ENCODE assay signal across 29 cellular contexts in the genomic region with DNA sequence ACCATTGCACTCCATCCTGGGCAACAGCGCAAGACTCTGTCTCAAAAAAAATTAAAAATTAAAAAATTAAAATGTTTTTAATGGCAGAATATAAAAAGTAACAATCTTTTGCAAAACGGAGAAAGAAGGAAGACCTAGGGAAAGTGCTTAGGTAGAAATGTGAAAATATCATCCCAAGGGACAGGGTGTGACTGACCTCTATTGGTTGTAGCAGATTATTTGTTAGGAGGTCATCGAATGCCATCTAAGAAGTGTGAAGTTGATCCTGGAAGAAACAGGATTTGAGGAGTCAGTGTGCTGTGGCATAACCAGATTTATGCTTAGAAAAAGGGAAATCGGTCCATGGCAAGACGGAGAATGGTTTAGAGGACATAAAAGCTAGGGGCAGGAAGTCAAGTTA. TPM values are rescaled to one million over a fixed set of nuclear protein-coding genes. Genes with fewer than 3 reads are reported as not detected.
A peak's percentile ranks its signal among the peaks of the same experiment; 100 is the strongest.
DNase-seq lines count a peak whose midpoint lies in the region; ATAC-seq, FAIRE-seq and TF ChIP-seq lines count a peak whose summit lies in the region.
"Had no signal": no experiment of that assay in that cellular context is flagged by ENCODE, and none has a peak within 500 bp of the region (broad histone marks: within the 10 kb centered on the region; RNA-seq: fewer than 3 reads in every experiment).

No MANE protein-coding gene starts in this region.

- H3K9ac ChIP-seq in SK-N-SH, result no peak overlapping the region
- H3K9ac ChIP-seq in GM12878 (ENCODE audit: control insufficient read depth, insufficient read depth, low read length), result no peak overlapping the region

- intact Hi-C loops in GM12878 (cut with micrococcal nuclease; ENCODE audit: unreplicated experiment), result no loop called here
- intact Hi-C loops in PC-9 (cut with micrococcal nuclease; ENCODE audit: unreplicated experiment), result no loop called here

- H3K36me3 Mint-ChIP-seq in type B pancreatic cell, result peaks cover 3% of the 10 kb centered on the region
- H3K36me3 Mint-ChIP-seq: natural killer cell had no signal

- no peak overlapping the region for H3K4me3 ChIP-seq in SK-N-SH (ENCODE audit: low read depth in 2 of 2, low read length in 1 of 2)
- H3K4me3 ChIP-seq in GM12878, result no peak overlapping the region
- H3K4me3 ChIP-seq in PC-9, result no peak overlapping the region
- H3K4me3 ChIP-seq: thoracic aorta, uterus had no signal

- H3K27ac Mint-ChIP-seq in type B pancreatic cell, result no peak overlapping the region
- H3K27ac Mint-ChIP-seq: activated naive CD8-positive, alpha-beta T cell treated with anti-CD3 and anti-CD28 coated beads, Interleukin-2, amount 50 U/mL, for 24 hours; natural killer cell; T-helper 17 cell had no signal

- no peaks in the 10 kb centered on the region for H3K9me2 ChIP-seq in SK-N-SH
- H3K9me2 ChIP-seq in PC-9 (ENCODE audit: insufficient read depth), result no peaks in the 10 kb centered on the region

- no peak overlapping the region for H3K27ac ChIP-seq in SK-N-SH (ENCODE audit: low read depth in 2 of 2, low read length in 1 of 2)
- H3K27ac ChIP-seq in GM12878 (ENCODE audit: control insufficient read depth, insufficient read depth), result no peak overlapping the region
- no peak overlapping the region for H3K27ac ChIP-seq in PC-9
- H3K27ac ChIP-seq: thoracic aorta, uterus had no signal

- H3K79me2 ChIP-seq in SK-N-SH (ENCODE audit: insufficient read depth), result no peaks in the 10 kb centered on the region
- no peaks in the 10 kb centered on the region for H3K79me2 ChIP-seq in GM12878 (ENCODE audit: control insufficient read depth, insufficient read depth, low read length)
- no peaks in the 10 kb centered on the region for H3K79me2 ChIP-seq in PC-9 (ENCODE audit: low read depth)

- RAD21 ChIA-PET in GM12878 (lab: Charles Lee; ENCODE audit: unreplicated experiment), result interaction anchor here (0.9 to 2.2 kb wide), 6 partner anchors 10 to 416 kb away, joined by 3 to 7 read pairs (median 4); a partner anchor contains a TSS

- no peak for DNase-seq in SK-N-SH
- no peak for DNase-seq in GM12878 (ENCODE audit: low read depth, low spot score)
- DNase-seq in type B pancreatic cell (ENCODE audit: extremely low spot score, unreplicated experiment), result no peak
- DNase-seq in PC-9, result no peak
- DNase-seq: activated CD4-positive, alpha-beta T cell treated with anti-CD3 and anti-CD28 coated beads for 48 hours; activated naive CD8-positive, alpha-beta T cell treated with anti-CD3 and anti-CD28 coated beads, Interleukin-2, amount 50 U/mL, for 24 hours; activated T-cell treated with anti-CD3 and anti-CD28 coated beads, Interleukin-2, amount 50 U/mL, for 48 hours; central memory CD4-positive, alpha-beta T cell; dermis blood vessel endothelial cell; GDM1; IMR-90; left ventricle myocardium superior; MM.1S; natural killer cell; NCI-H1436; NCI-H2081 treated with DMSO at 0.1 percent for 48 hours; NCI-H226; RPMI8226; stimulated activated naive CD4-positive, alpha-beta T cell treated with Interleukin-2 at 50 U/mL for 16 hours; T-helper 17 cell; uterus had no signal

- H3K9me3 ChIP-seq in SK-N-SH (no peaks in the 10 kb centered on the region), GM12878 (replicated peaks; ENCODE audit: control insufficient read depth, insufficient read depth, low read length) (no peaks in the 10 kb centered on the region), PC-9 (ENCODE audit: insufficient read depth, low read depth) (no peaks in the 10 kb centered on the region)
- H3K9me3 ChIP-seq: thoracic aorta, uterus had no signal

- SMC1A ChIA-PET in GM12878 (lab: Charles Lee; ENCODE audit: uncharacterized antibody, unreplicated experiment), result interaction anchor here (1.2 to 2.3 kb wide), 6 partner anchors 9 to 414 kb away, joined by 3 to 13 read pairs (median 6); a partner anchor contains a TSS

- H3F3A ChIP-seq in SK-N-SH (replicated peaks; ENCODE audit: insufficient read depth) (no peaks in the 10 kb centered on the region), PC-9 (ENCODE audit: insufficient read depth, low read depth) (no peaks in the 10 kb centered on the region)

- 94% methylated on average over 5 of the region's 5 CpGs for WGBS in SK-N-SH (ENCODE audit: low lambda C conversion rate)
- 60% methylated on average over 5 of the region's 5 CpGs for WGBS in GM12878 (ENCODE audit: insufficient coverage, insufficient replicate concordance, low lambda C conversion rate, missing lambda C conversion rate)

- H3K27me3 Mint-ChIP-seq in type B pancreatic cell, result no peaks in the 10 kb centered on the region
- H3K27me3 Mint-ChIP-seq: activated naive CD8-positive, alpha-beta T cell treated with anti-CD3 and anti-CD28 coated beads, Interleukin-2, amount 50 U/mL, for 24 hours; T-helper 17 cell had no signal

- CTCF ChIA-PET in SK-N-SH (lab: Yijun Ruan, JAX), result interaction anchor here (1.3 to 21.7 kb wide), 4 partner anchors 11 to 412 kb away, joined by 3 to 294 read pairs (median 12); no protein-coding TSS in a partner anchor
- CTCF ChIA-PET in GM12878 (lab: Yijun Ruan, JAX), result interaction anchor here (0.7 to 6.9 kb wide), 5 partner anchors 9 to 896 kb away, joined by 3 to 38 read pairs (median 4); no protein-coding TSS in a partner anchor
- CTCF ChIA-PET in PC-9 (lab: Charles Lee), result no interaction called here

- TF ChIP-seq POLR2A in GM12878 (IDR thresholded peaks at IDR 0.05; ENCODE audit: low read depth, low read length) (no peak), GM18505 (IDR thresholded peaks at IDR 0.05; ENCODE audit: borderline replicate concordance, extremely low read depth, insufficient read depth, insufficient read length) (no peak)

- H3K4me1 ChIP-seq in SK-N-SH (ENCODE audit: control insufficient read depth in 1 of 2, insufficient read depth in 2 of 2, low read depth in 1 of 2, low read length in 1 of 2) (no peaks in the 10 kb centered on the region), GM12878 (ENCODE audit: control insufficient read depth, insufficient read depth, low read length) (peaks cover 18% of the 10 kb centered on the region), PC-9 (replicated peaks; ENCODE audit: insufficient read depth) (no peaks in the 10 kb centered on the region)
- H3K4me1 ChIP-seq: uterus had no signal

- no TSS peak for BruUV-seq in GM12878 (replicated peaks; lab: Mats Ljungman, UMichigan)
- no TSS peak for BruUV-seq in PC-9 (replicated peaks; lab: Mats Ljungman, UMichigan)

- H3K36me3 ChIP-seq in SK-N-SH (replicated peaks in 1 of 2; ENCODE audit: control insufficient read depth in 1 of 2, insufficient read depth in 2 of 2, low read length in 1 of 2) (no peaks in the 10 kb centered on the region), GM12878 (ENCODE audit: control insufficient read depth in 2 of 2, insufficient read depth in 2 of 2, low read length in 1 of 2) (no peaks in the 10 kb centered on the region), PC-9 (ENCODE audit: low read depth) (no peaks in the 10 kb centered on the region)
- H3K36me3 ChIP-seq: thoracic aorta, uterus had no signal

- H2AFZ ChIP-seq in SK-N-SH (ENCODE audit: low read depth) (no peak overlapping the region), GM12878 (ENCODE audit: control insufficient read depth, low read depth, low read length) (no peak overlapping the region), PC-9 (no peak overlapping the region)

- no peaks in the 10 kb centered on the region for H4K20me1 ChIP-seq in SK-N-SH (ENCODE audit: insufficient read depth)
- H4K20me1 ChIP-seq in GM12878 (ENCODE audit: control insufficient read depth, insufficient read depth), result no peaks in the 10 kb centered on the region
- no peaks in the 10 kb centered on the region for H4K20me1 ChIP-seq in PC-9 (ENCODE audit: insufficient read depth)

- ATAC-seq in SK-N-SH treated with all-trans-retinoic acid at 6 μM for 48 hours (no peak), GM12878 (no peak; the same call in 2 of the 3 replicates), GM18505 (IDR thresholded peaks at IDR 0.05; ENCODE audit: unreplicated experiment) (no peak), HG03520 (IDR thresholded peaks at IDR 0.05; ENCODE audit: unreplicated experiment) (no peak)
- ATAC-seq: natural killer cell, T-helper 17 cell had no signal

- TF ChIP-seq EP300 in SK-N-SH (IDR thresholded peaks at IDR 0.05; ENCODE audit: borderline replicate concordance in 1 of 2, low read depth in 1 of 2, low read length in 1 of 2) (no peak), GM12878 (IDR thresholded peaks at IDR 0.05; ENCODE audit: borderline replicate concordance in 1 of 2, control insufficient read depth in 1 of 2, low read depth in 2 of 2, low read length in 2 of 2) (no peak)

- no peak overlapping the region for H3K4me2 ChIP-seq in SK-N-SH
- H3K4me2 ChIP-seq in GM12878 (ENCODE audit: control insufficient read depth, insufficient read depth), result no peak overlapping the region
- no peak overlapping the region for H3K4me2 ChIP-seq in PC-9

- TF ChIP-seq CTCF in SK-N-SH (IDR thresholded peaks at IDR 0.05) (0 out of 2 replicates have a peak, but pooled peaks have one; percentile 15), LNCAP (IDR thresholded peaks at IDR 0.05) (peak; percentile 19; the same call in 1 of the 2 replicates), GM12878 (IDR thresholded peaks at IDR 0.05 in 2 of 3, conservative IDR thresholded peaks at IDR 0.05 in 1 of 3; ENCODE audit: control insufficient read depth in 2 of 3, extremely low read depth in 1 of 3, insufficient read depth in 1 of 3, low read depth in 3 of 3, low read length in 3 of 3) (peak in 1 of 3 experiments; percentile 6; a peak in 1 of 6 replicates), type B pancreatic cell (conservative IDR thresholded peaks at IDR 0.05) (peak; percentile 23), PC-9 (conservative IDR thresholded peaks at IDR 0.05) (no peak)

- H3K4me1 Mint-ChIP-seq in type B pancreatic cell (ENCODE audit: unreplicated experiment), result peaks cover 8% of the 10 kb centered on the region

- H3K9me3 Mint-ChIP-seq in type B pancreatic cell, result no peaks in the 10 kb centered on the region
- H3K9me3 Mint-ChIP-seq: activated naive CD8-positive, alpha-beta T cell treated with anti-CD3 and anti-CD28 coated beads, Interleukin-2, amount 50 U/mL, for 24 hours; natural killer cell had no signal

- FAIRE-seq in GM12878 (lab: Jason Lieb, UNC), result no peak
- FAIRE-seq: endothelial cell of umbilical vein, keratinocyte had no signal

- no peaks in the 10 kb centered on the region for H3K27me3 ChIP-seq in SK-N-SH (ENCODE audit: insufficient read depth)
- H3K27me3 ChIP-seq in GM12878 (replicated peaks in 1 of 2; ENCODE audit: control insufficient read depth in 2 of 2, insufficient read depth in 2 of 2, low read length in 1 of 2), result no peaks in the 10 kb centered on the region
- no peaks in the 10 kb centered on the region for H3K27me3 ChIP-seq in PC-9 (ENCODE audit: insufficient read depth, low read depth)
- H3K27me3 ChIP-seq: uterus had no signal

- POLR2A ChIA-PET in SK-N-SH (lab: Yijun Ruan, JAX), result no interaction called here
- POLR2A ChIA-PET in GM12878 (lab: Charles Lee), result interaction anchor here (0.7 kb wide), 1 partner anchor 219 kb away, joined by 3 read pairs; no protein-coding TSS in a partner anchor
- POLR2A ChIA-PET in PC-9 (lab: Charles Lee; ENCODE audit: unreplicated experiment), result no interaction called here

- in situ Hi-C loops in GM12878 (cut with MboI), result no loop called here

- peak; percentile 22; the same call in 1 of the 2 replicates for TF ChIP-seq RAD21 in SK-N-SH (IDR thresholded peaks at IDR 0.05; ENCODE audit: low read length)
- peak; percentile 16; the same call in 1 of the 2 replicates for TF ChIP-seq RAD21 in GM12878 (IDR thresholded peaks at IDR 0.05; ENCODE audit: insufficient read depth, low read depth, low read length)

- no peak overlapping the region for H3K4me3 Mint-ChIP-seq in type B pancreatic cell
- H3K4me3 Mint-ChIP-seq: activated naive CD8-positive, alpha-beta T cell treated with anti-CD3 and anti-CD28 coated beads, Interleukin-2, amount 50 U/mL, for 24 hours; natural killer cell; T-helper 17 cell had no signal

RNA-seq across cellular contexts. Expression of a gene that starts 18.1 kb away (rescaled TPM):
- polyA plus RNA-seq in SK-N-SH (2012; rRNA removed), result 0.71 and 0.93 TPM in 2 replicates
- 1.1 and 1.3 TPM in 2 replicates for polyA plus RNA-seq in SK-N-SH (2012; cell fraction: cytosol; rRNA removed)
- 0.26 and 0.32 TPM in 2 replicates for polyA plus RNA-seq in SK-N-SH (2012; cell fraction: nucleus; rRNA removed)
- not detected in 2 replicates for total RNA-seq in GM12878 (2013; cell fraction: nucleolus; rRNA removed)
- 1.5 and 3.6 TPM in 2 replicates for total RNA-seq in GM12878 (2014; rRNA removed)
- 1.3 TPM in 2 replicates for total RNA-seq in GM12878 (2014; rRNA removed; fragmentation: Illumina TruSeq; extraction: Trizol)
- 1.4 and 2.3 TPM in 2 replicates for total RNA-seq in GM12878 (2021)
- not detected for polyA plus RNA-seq in GM12878 (2011; ENCODE audit: low read depth)
- polyA plus RNA-seq in GM12878 (2011; rRNA removed), result 0.35 TPM in 1 of 2 replicates, not detected in the other
- polyA plus RNA-seq in GM12878 (2011; cell fraction: cytosol; rRNA removed), result 0.28 and 0.52 TPM in 2 replicates
- polyA plus RNA-seq in GM12878 (2011; cell fraction: nucleus; rRNA removed), result 0.36 TPM in 1 of 2 replicates, not detected in the other
- 0.21 TPM in 1 of 2 replicates, not detected in the other for polyA plus RNA-seq in GM12878 (2012)
- polyA plus RNA-seq in GM12878 (2014; fragmentation: Illumina TruSeq; extraction: Trizol), result 0.40 and 1.4 TPM in 2 replicates
- not detected for polyA plus RNA-seq in GM12878 (2014; fragmentation: Nextera tagmentation; extraction: Ambion mirVana)
- polyA plus RNA-seq in GM12878 (2014; rRNA removed), result 1.1 and 2.7 TPM in 2 replicates
- polyA plus RNA-seq in GM12878 (2016; fragmentation: Nextera tagmentation; extraction: Ambion mirVana), result 1 to 10 TPM in 1 of 2 experiments, under 1 TPM in 1; 0.84 to 1.2 TPM
- polyA minus RNA-seq in GM12878 (2011; rRNA and poly(A)+ RNA removed), result not detected in 2 replicates
- not detected in 2 replicates for polyA minus RNA-seq in GM12878 (2011; cell fraction: cytosol; rRNA and poly(A)+ RNA removed)
- not detected in 2 replicates for polyA minus RNA-seq in GM12878 (2011; cell fraction: nucleus; rRNA and poly(A)+ RNA removed)
- total RNA-seq in type B pancreatic cell (ENCODE audit: low replicate concordance), result 1.3 and 2.5 TPM in 2 replicates
- 2.0 TPM in 1 of 2 replicates, not detected in the other for total RNA-seq in PC-9 (2021)
- total RNA-seq: A172, natural killer cell, T-helper 17 cell, thoracic aorta had no signal
- polyA plus RNA-seq: endothelial cell of umbilical vein had no signal

RNA-seq across cellular contexts. Expression of a gene that starts 24.4 kb away (rescaled TPM):
- polyA plus RNA-seq in SK-N-SH (2012; rRNA removed) (2.2 and 2.7 TPM in 2 replicates), GM12878 (2011; rRNA removed) (25.1 and 26.1 TPM in 2 replicates), GM12878 (2014; fragmentation: Illumina TruSeq; extraction: Trizol) (30.7 and 32.9 TPM in 2 replicates), GM12878 (2014; fragmentation: Nextera tagmentation; extraction: Ambion mirVana) (10 to 100 TPM in 1 of 2 experiments, 1 to 10 TPM in 1; 3.5 to 11.4 TPM), GM12878 (2014; rRNA removed) (18.6 and 20.5 TPM in 2 replicates), GM12878 (2016; fragmentation: Nextera tagmentation; extraction: Ambion mirVana) (10 to 100 TPM; 21.6 to 24.0 TPM)
- 3.4 and 3.8 TPM in 2 replicates for polyA plus RNA-seq in SK-N-SH (2012; cell fraction: cytosol; rRNA removed)
- 8.8 and 9.5 TPM in 2 replicates for polyA plus RNA-seq in SK-N-SH (2012; cell fraction: nucleus; rRNA removed)
- 242 and 244 TPM in 2 replicates for total RNA-seq in GM12878 (2013; cell fraction: nucleolus; rRNA removed)
- total RNA-seq in GM12878 (2014; rRNA removed) (21.2 and 21.3 TPM in 2 replicates), GM12878 (2014; rRNA removed; fragmentation: Illumina TruSeq; extraction: Trizol) (21.5 and 22.8 TPM in 2 replicates), GM12878 (2021) (52.5 and 56.1 TPM in 2 replicates), type B pancreatic cell (ENCODE audit: low replicate concordance) (39.7 and 55.8 TPM in 2 replicates), PC-9 (2021) (45.3 and 52.8 TPM in 2 replicates)
- polyA plus RNA-seq in GM12878 (2011; ENCODE audit: low read depth), result 51.7 TPM
- 21.3 and 44.0 TPM in 2 replicates for polyA plus RNA-seq in GM12878 (2011; cell fraction: cytosol; rRNA removed)
- polyA plus RNA-seq in GM12878 (2011; cell fraction: nucleus; rRNA removed), result 50.2 and 53.3 TPM in 2 replicates
- polyA plus RNA-seq in GM12878 (2012), result 32.6 and 34.7 TPM in 2 replicates
- polyA minus RNA-seq in GM12878 (2011; rRNA and poly(A)+ RNA removed), result 115 and 130 TPM in 2 replicates
- polyA minus RNA-seq in GM12878 (2011; cell fraction: cytosol; rRNA and poly(A)+ RNA removed), result 30.8 and 33.0 TPM in 2 replicates
- polyA minus RNA-seq in GM12878 (2011; cell fraction: nucleus; rRNA and poly(A)+ RNA removed), result 72.7 and 104 TPM in 2 replicates
